In the genomic region with DNA sequence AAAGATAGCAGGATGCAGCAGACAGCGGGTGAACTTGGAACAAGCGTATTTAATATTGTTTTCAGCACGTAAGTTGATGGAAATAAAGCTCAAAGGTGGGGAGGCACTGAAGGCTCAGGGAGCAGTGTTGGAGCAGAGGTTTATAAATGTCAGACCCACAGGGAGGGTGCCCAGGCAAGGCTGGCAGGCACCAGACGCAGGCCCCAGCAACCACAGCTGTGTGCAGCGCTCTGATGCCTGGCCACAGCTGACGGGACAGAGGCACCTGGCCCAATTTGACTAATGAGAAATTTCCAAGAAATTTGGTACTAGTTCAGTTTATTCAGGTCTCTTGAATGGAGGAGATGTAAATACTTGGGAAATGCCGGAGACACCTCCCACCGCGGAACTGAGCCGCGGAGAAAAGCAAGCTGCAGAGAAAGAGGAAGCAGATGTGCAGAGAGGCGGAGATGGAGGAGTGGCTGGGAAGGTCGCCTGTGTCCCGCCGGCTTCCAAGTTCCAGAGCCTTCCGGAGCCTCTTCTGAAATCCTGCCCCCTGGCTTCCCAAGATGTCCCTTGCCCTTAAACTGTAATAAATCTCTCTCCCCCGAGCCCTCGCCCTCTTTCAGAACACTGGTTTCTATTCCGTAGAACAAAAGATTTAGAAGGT, we compare ENCODE assay signal across 8 cellular contexts. TPM values are rescaled to one million over a fixed set of nuclear protein-coding genes. Genes with fewer than 3 reads are reported as not detected.
DNase-seq lines count a peak whose midpoint lies in the region; ATAC-seq and TF ChIP-seq lines count a peak whose summit lies in the region.

No MANE protein-coding gene starts in this region.

- ATAC-seq in HG02973 (IDR thresholded peaks at IDR 0.05; ENCODE audit: unreplicated experiment) = no peak

- no peaks in the 10 kb centered on the region for H3K9me3 Mint-ChIP-seq in osteocyte (ENCODE audit: unreplicated experiment)

- H3K27ac Mint-ChIP-seq in osteocyte (ENCODE audit: unreplicated experiment) = no peak overlapping the region

- peaks cover 20% of the 10 kb centered on the region for H3K4me1 Mint-ChIP-seq in osteocyte (ENCODE audit: unreplicated experiment)

- DNase-seq in Daoy (ENCODE audit: low read depth) (peak; percentile 40), NCI-H526 treated with DMSO at 0.1 percent for 48 hours (lab: John Stamatoyannopoulos, UW) (peak; percentile 2), germinal center (ENCODE audit: low spot score) (peak; percentile 30), osteocyte (ENCODE audit: extremely low spot score, unreplicated experiment) (no peak), RPMI8226 (no peak), dedifferentiated amniotic fluid mesenchymal stem cell (ENCODE audit: extremely low spot score) (no peak)
- no peak for DNase-seq in NK-92 treated with Interleukin-12 subunit alpha and Interleukin-12 subunit beta, amount 100 ng/mL, for 24 hours (lab: John Stamatoyannopoulos, UW)

- TF ChIP-seq CTCF in osteocyte (IDR thresholded peaks at IDR 0.05) = peak; percentile 40

- peak overlapping the region; percentile 60 for H3K4me3 Mint-ChIP-seq in osteocyte (ENCODE audit: unreplicated experiment)

- H3K27me3 Mint-ChIP-seq in osteocyte (ENCODE audit: unreplicated experiment) = peaks cover 13% of the 10 kb centered on the region

- H3K36me3 Mint-ChIP-seq in osteocyte (ENCODE audit: unreplicated experiment) = no peaks in the 10 kb centered on the region

RNA-seq across cellular contexts. Expression of gene PLXNA4, which starts 38.3 kb away (rescaled TPM):
- 0.69 and 5.5 TPM in 2 replicates for total RNA-seq in Daoy (2014; rRNA removed; shearing (Covaris generic))
- total RNA-seq in osteocyte = 56.2 and 59.0 TPM in 2 replicates

Comparison
In these comparisons a context has a peak if more than half of its experiments do, and no peak if none do; other contexts are left out.
1. DNase-seq: peak in Daoy (single experiment), NCI-H526 treated with DMSO at 0.1 percent for 48 hours (single experiment) and germinal center (single experiment); none in osteocyte (single experiment), RPMI8226 (single experiment), NK-92 treated with Interleukin-12 subunit alpha and Interleukin-12 subunit beta, amount 100 ng/mL, for 24 hours (single experiment) and dedifferentiated amniotic fluid mesenchymal stem cell (single experiment).